24 cellular contexts compared by ENCODE assay signal in the genomic region with DNA sequence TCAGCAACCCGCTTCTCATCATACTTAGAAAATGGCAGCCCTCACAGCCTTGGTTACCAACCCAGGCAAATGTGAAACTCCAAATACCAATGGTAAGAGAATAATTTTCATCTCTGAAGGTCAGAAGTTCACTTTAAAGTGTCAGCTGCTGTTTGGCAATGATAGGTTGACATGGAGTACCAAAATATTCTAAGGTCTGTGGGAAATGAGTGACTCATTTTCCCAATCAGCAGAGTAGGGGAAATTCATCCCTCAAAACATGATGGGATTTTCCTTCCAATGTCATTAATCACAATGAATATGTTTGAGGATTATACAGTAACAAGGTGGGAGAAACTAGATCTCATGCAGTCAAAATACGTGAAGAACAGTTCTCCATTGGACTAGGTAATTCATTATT. TPM values are rescaled to one million over a fixed set of nuclear protein-coding genes. Genes with fewer than 3 reads are reported as not detected.
DNase-seq lines count a peak whose midpoint lies in the region; ATAC-seq, FAIRE-seq and TF ChIP-seq lines count a peak whose summit lies in the region.
"Had no signal": no experiment of that assay in that cellular context is flagged by ENCODE, and none has a peak within 500 bp of the region (broad histone marks: within the 10 kb centered on the region; RNA-seq: fewer than 3 reads in every experiment).

No MANE protein-coding gene starts in this region.

- no peaks in the 10 kb centered on the region for H3K4me1 ChIP-seq in breast epithelium
- H3K4me1 ChIP-seq in astrocyte (ENCODE audit: insufficient read depth, low read length): peaks cover 12% of the 10 kb centered on the region
- H3K4me1 ChIP-seq in heart left ventricle: peaks cover 0 to 1% (median 0%) of the 10 kb centered on the region in 12 donors
- H3K4me1 ChIP-seq: Peyer's patch, tibial artery had no signal

- BruUV-seq in MCF 10A (replicated peaks; lab: Mats Ljungman, UMichigan): no TSS peak

- H3K4me1 Mint-ChIP-seq in MCF 10A (ENCODE audit: insufficient read depth, unreplicated experiment) (peaks cover 21% of the 10 kb centered on the region), astrocyte (ENCODE audit: low read depth, unreplicated experiment) (peaks cover 12% of the 10 kb centered on the region)
- H3K4me1 Mint-ChIP-seq: activated CD8-positive, alpha-beta memory T cell treated with anti-CD3 and anti-CD28 coated beads, Interleukin-2, amount 10 ng/mL, durations not matched to agents 7 days and 5 days; activated naive CD8-positive, alpha-beta T cell treated with anti-CD3 and anti-CD28 coated beads, Interleukin-2, amount 50 U/mL, for 24 hours; stimulated activated naive B cell treated with anti-CD40 and anti-IgM and Interleukin-4, amounts not matched to agents 10 μg/mL and 1 μg/mL and 100 μg/mL, for 72 hours had no signal

- intact Hi-C loops in MCF 10A (cut with micrococcal nuclease): no loop called here
- intact Hi-C loops in breast epithelium (cut with DNase I; ENCODE audit: low total_unique reads): no loop called here
- intact Hi-C loops in heart left ventricle (cut with DNase I): no loop called here

- H3K27ac Mint-ChIP-seq in MCF 10A (ENCODE audit: low read depth, unreplicated experiment) (peak overlapping the region; percentile 69), astrocyte (ENCODE audit: unreplicated experiment) (no peak overlapping the region)
- H3K27ac Mint-ChIP-seq: activated CD8-positive, alpha-beta memory T cell treated with anti-CD3 and anti-CD28 coated beads, Interleukin-2, amount 10 ng/mL, durations not matched to agents 7 days and 5 days; activated naive CD8-positive, alpha-beta T cell treated with anti-CD3 and anti-CD28 coated beads, Interleukin-2, amount 50 U/mL, for 24 hours; effector memory CD8-positive, alpha-beta T cell; stimulated activated naive B cell treated with anti-CD40 and anti-IgM and Interleukin-4, amounts not matched to agents 10 μg/mL and 1 μg/mL and 100 μg/mL, for 72 hours had no signal

- ATAC-seq in heart left ventricle: no peak
- ATAC-seq: activated CD8-positive, alpha-beta memory T cell treated with anti-CD3 and anti-CD28 coated beads, Interleukin-2, amount 10 ng/mL, durations not matched to agents 7 days and 5 days; activated naive CD8-positive, alpha-beta T cell treated with anti-CD3 and anti-CD28 coated beads, Interleukin-2, amount 50 U/mL, for 24 hours; effector memory CD8-positive, alpha-beta T cell; left lobe of liver; mucosa of descending colon; stimulated activated naive B cell treated with anti-CD40 and anti-IgM and Interleukin-4, amounts not matched to agents 10 μg/mL and 1 μg/mL and 100 μg/mL, for 72 hours had no signal

- WGBS in heart left ventricle, 4 donors: 92 to 97% (median 94%) methylated on average over 2 of the region's 2 CpGs

- no peak overlapping the region for H3K4me3 ChIP-seq in breast epithelium
- H3K4me3 ChIP-seq in astrocyte (ENCODE audit: insufficient read depth, low read depth, low read length): no peak overlapping the region
- H3K4me3 ChIP-seq in fibroblast of pulmonary artery (replicated peaks; ENCODE audit: low read depth, low read length): no peak overlapping the region
- H3K4me3 ChIP-seq in heart left ventricle: no peak overlapping the region
- H3K4me3 ChIP-seq: mucosa of descending colon, Peyer's patch, tibial artery had no signal

- H3K27me3 ChIP-seq in breast epithelium: no peaks in the 10 kb centered on the region
- H3K27me3 ChIP-seq in astrocyte (ENCODE audit: insufficient read depth, low read length): no peaks in the 10 kb centered on the region
- H3K27me3 ChIP-seq in heart left ventricle: no peaks in the 10 kb centered on the region
- H3K27me3 ChIP-seq: Peyer's patch, tibial artery had no signal

- H3K4me2 ChIP-seq in astrocyte (ENCODE audit: low read length): peak overlapping the region; percentile 16

- H2AFZ ChIP-seq in astrocyte (ENCODE audit: low read depth, low read length): no peak overlapping the region

- H3K9me3 ChIP-seq in breast epithelium (no peaks in the 10 kb centered on the region), astrocyte (ENCODE audit: insufficient read depth, low read depth, low read length) (peaks cover 6% of the 10 kb centered on the region), heart left ventricle (peaks cover 0 to 10% (median 2%) of the 10 kb centered on the region in 12 donors)
- H3K9me3 ChIP-seq: mucosa of descending colon, Peyer's patch had no signal

- POLR2A ChIA-PET in MCF 10A (lab: Yijun Ruan, JAX): interaction anchor here (2.5 kb wide), 1 partner anchor 53 kb away, joined by 8 read pairs; a partner anchor contains a TSS

- CTCF ChIA-PET in MCF 10A (lab: Yijun Ruan, JAX): no interaction called here

- H3K79me2 ChIP-seq in astrocyte (ENCODE audit: insufficient read depth, low read length): no peaks in the 10 kb centered on the region

- DNase-seq in MCF 10A (ENCODE audit: unreplicated experiment): peak; percentile 71
- DNase-seq in breast epithelium (ENCODE audit: low spot score in 2 of 2): no peak
- DNase-seq in astrocyte (ENCODE audit: low read depth): peak; percentile 79
- DNase-seq in fibroblast of pulmonary artery (ENCODE audit: low read depth): peak; percentile 27
- no peak for DNase-seq in urothelium cell line (ENCODE audit: low spot score)
- no peak for DNase-seq in COR-L47 (lab: John Stamatoyannopoulos, UW)
- no peak for DNase-seq in activated CD8-positive, alpha-beta memory T cell treated with anti-CD3 and anti-CD28 coated beads for 24 hours
- DNase-seq in heart left ventricle: no peak
- DNase-seq: 8988T; activated CD4-positive, CD25-positive, alpha-beta regulatory T cell treated with anti-CD3 and anti-CD28 coated beads, Interleukin-2, amount 50 U/mL, for 72 hours; activated CD8-positive, alpha-beta memory T cell treated with anti-CD3 and anti-CD28 coated beads, Interleukin-2, amount 10 ng/mL, durations not matched to agents 7 days and 5 days; activated naive CD8-positive, alpha-beta T cell treated with anti-CD3 and anti-CD28 coated beads, Interleukin-2, amount 50 U/mL, for 24 hours; effector memory CD8-positive, alpha-beta T cell; Karpas-422; mucosa of descending colon; NCI-H1417; Peyer's patch; stimulated activated naive B cell treated with anti-CD40 and anti-IgM and Interleukin-4, amounts not matched to agents 10 μg/mL and 1 μg/mL and 100 μg/mL, for 72 hours; tibial artery had no signal

- H3K36me3 Mint-ChIP-seq in MCF 10A (ENCODE audit: insufficient read depth, unreplicated experiment) (no peaks in the 10 kb centered on the region), astrocyte (ENCODE audit: low read depth, unreplicated experiment) (no peaks in the 10 kb centered on the region)
- H3K36me3 Mint-ChIP-seq: activated CD8-positive, alpha-beta memory T cell treated with anti-CD3 and anti-CD28 coated beads, Interleukin-2, amount 10 ng/mL, durations not matched to agents 7 days and 5 days had no signal

- no peaks in the 10 kb centered on the region for H3K27me3 Mint-ChIP-seq in MCF 10A (ENCODE audit: insufficient read depth, unreplicated experiment)
- H3K27me3 Mint-ChIP-seq in astrocyte (ENCODE audit: low read depth, unreplicated experiment): no peaks in the 10 kb centered on the region
- H3K27me3 Mint-ChIP-seq: activated CD8-positive, alpha-beta memory T cell treated with anti-CD3 and anti-CD28 coated beads, Interleukin-2, amount 10 ng/mL, durations not matched to agents 7 days and 5 days; activated naive CD8-positive, alpha-beta T cell treated with anti-CD3 and anti-CD28 coated beads, Interleukin-2, amount 50 U/mL, for 24 hours; central memory CD8-positive, alpha-beta T cell; effector memory CD8-positive, alpha-beta T cell; stimulated activated naive B cell treated with anti-CD40 and anti-IgM and Interleukin-4, amounts not matched to agents 10 μg/mL and 1 μg/mL and 100 μg/mL, for 72 hours had no signal

- no peaks in the 10 kb centered on the region for H3K36me3 ChIP-seq in breast epithelium
- no peaks in the 10 kb centered on the region for H3K36me3 ChIP-seq in astrocyte (ENCODE audit: insufficient read depth, low read length)
- H3K36me3 ChIP-seq in heart left ventricle: no peaks in the 10 kb centered on the region
- H3K36me3 ChIP-seq: Peyer's patch, tibial artery had no signal

- H3K27ac ChIP-seq in breast epithelium (no peak overlapping the region), astrocyte (ENCODE audit: low read depth, low read length) (peak overlapping the region; percentile 31), heart left ventricle (no peak overlapping the region)
- H3K27ac ChIP-seq: C4-2B, Peyer's patch, tibial artery had no signal

- FAIRE-seq in astrocyte (lab: Jason Lieb, UNC): peak; percentile 59
- FAIRE-seq in urothelium cell line (lab: Jason Lieb, UNC): peak; percentile 78
- FAIRE-seq: frontal cortex, H1 had no signal

- TF ChIP-seq POLR2A in breast epithelium (IDR thresholded peaks at IDR 0.05) (no peak), heart left ventricle (IDR thresholded peaks at IDR 0.05) (no peak)

- H3K9ac ChIP-seq in astrocyte (ENCODE audit: low read length): no peak overlapping the region

- H3K9me3 Mint-ChIP-seq in MCF 10A (ENCODE audit: unreplicated experiment) (peaks cover 7% of the 10 kb centered on the region), astrocyte (ENCODE audit: unreplicated experiment) (peaks cover 3% of the 10 kb centered on the region)

- no peaks in the 10 kb centered on the region for H4K20me1 ChIP-seq in astrocyte (ENCODE audit: insufficient read depth, low read length)

- H3K4me3 Mint-ChIP-seq in MCF 10A (ENCODE audit: unreplicated experiment) (no peak overlapping the region), astrocyte (ENCODE audit: unreplicated experiment) (no peak overlapping the region)
- H3K4me3 Mint-ChIP-seq: activated CD8-positive, alpha-beta memory T cell treated with anti-CD3 and anti-CD28 coated beads, Interleukin-2, amount 10 ng/mL, durations not matched to agents 7 days and 5 days; activated naive CD8-positive, alpha-beta T cell treated with anti-CD3 and anti-CD28 coated beads, Interleukin-2, amount 50 U/mL, for 24 hours; central memory CD8-positive, alpha-beta T cell; effector memory CD8-positive, alpha-beta T cell; stimulated activated naive B cell treated with anti-CD40 and anti-IgM and Interleukin-4, amounts not matched to agents 10 μg/mL and 1 μg/mL and 100 μg/mL, for 72 hours had no signal

- TF ChIP-seq CTCF in MCF 10A (IDR thresholded peaks at IDR 0.05; ENCODE audit: unreplicated experiment) (no peak), breast epithelium (IDR thresholded peaks at IDR 0.05) (no peak), astrocyte (IDR thresholded peaks at IDR 0.05; ENCODE audit: insufficient read depth, low read depth, low read length) (no peak), fibroblast of pulmonary artery (IDR thresholded peaks at IDR 0.05; ENCODE audit: low read length, missing control alignments) (no peak), heart left ventricle (IDR thresholded peaks at IDR 0.05) (no peak)

RNA-seq across cellular contexts. Expression of a gene that starts 53.2 kb away (rescaled TPM):
- total RNA-seq in MCF 10A (2022) (69.2 and 71.3 TPM in 2 replicates), breast epithelium (100 to 1,000 TPM in 1 of 3 donors, 10 to 100 TPM in 2; 63.5 to 131 (median 97.7) TPM), astrocyte (80.8 and 83.4 TPM in 2 replicates), heart left ventricle (10 to 100 TPM; 28.4 to 59.1 (median 41.3) TPM)
- polyA plus RNA-seq in heart left ventricle: 10 to 100 TPM in 1 of 2 donors, 1 to 10 TPM in 1; 6.7 to 17.7 TPM

Comparison
In these comparisons a context has a peak if more than half of its experiments do, and no peak if none do; other contexts are left out.
1. DNase-seq: peak in MCF 10A (single experiment), astrocyte (single experiment) and fibroblast of pulmonary artery (single experiment); none in breast epithelium (0 of 2), urothelium cell line (single experiment), COR-L47 (single experiment), activated CD8-positive, alpha-beta memory T cell treated with anti-CD3 and anti-CD28 coated beads for 24 hours (single experiment) and heart left ventricle (0 of 5).